In the genomic region with DNA sequence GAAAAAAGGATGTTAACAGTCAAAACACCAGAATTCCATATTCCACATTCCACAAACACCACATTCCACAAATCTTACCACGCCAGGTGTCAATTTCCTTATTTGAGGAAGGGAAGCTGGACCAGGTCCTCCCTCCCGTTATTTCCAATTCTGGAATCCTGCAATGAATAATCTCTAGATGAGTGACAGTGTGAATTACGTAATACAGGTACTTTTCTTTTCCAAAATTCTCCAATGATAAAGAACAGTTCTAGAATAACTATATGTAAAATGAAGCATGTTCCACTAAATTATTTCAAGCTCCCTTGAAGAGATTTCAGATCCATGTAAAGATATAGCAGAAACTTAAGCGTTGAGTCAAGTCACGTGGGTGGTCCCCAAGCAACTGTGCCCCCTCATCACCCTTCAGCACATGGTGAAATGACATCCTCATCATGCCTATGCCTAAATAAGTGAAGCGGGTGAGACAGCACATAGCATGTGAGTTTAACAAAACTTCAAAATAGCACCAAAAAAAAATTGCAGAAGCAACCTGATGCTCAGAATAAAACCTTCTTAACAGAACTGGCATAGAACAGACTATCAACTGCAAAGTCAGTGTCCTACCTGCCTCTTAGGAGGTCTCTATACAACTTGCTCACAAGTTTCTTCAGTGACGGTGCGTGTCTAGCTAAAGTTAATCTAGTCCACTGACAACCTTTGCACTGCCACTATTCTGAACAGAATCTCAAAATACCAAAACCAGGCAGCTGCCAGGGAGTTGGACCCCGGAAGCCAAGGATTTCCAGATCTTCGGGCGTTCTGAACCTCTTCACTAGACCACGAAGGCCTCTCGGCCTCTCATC, we compare ENCODE assay signal across 8 cellular contexts. TPM values are rescaled to one million over a fixed set of nuclear protein-coding genes. Genes with fewer than 3 reads are reported as not detected.
DNase-seq lines count a peak whose midpoint lies in the region; ATAC-seq and TF ChIP-seq lines count a peak whose summit lies in the region.

No MANE protein-coding gene starts in this region.

- no peak overlapping the region for H3K14ac ChIP-seq in neuronal stem cell (ENCODE audit: low read length)

- H3K4me3 Mint-ChIP-seq in activated CD4-positive, alpha-beta T cell treated with anti-CD3 and anti-CD28 coated beads, Interleukin-2, amount 10 ng/mL, durations not matched to agents 7 days and 5 days, result peak overlapping the region; percentile 91
- H3K4me3 Mint-ChIP-seq in T-helper 17 cell, result peak overlapping the region; percentile 91

- H3K9me3 Mint-ChIP-seq in activated CD4-positive, alpha-beta T cell treated with anti-CD3 and anti-CD28 coated beads, Interleukin-2, amount 10 ng/mL, durations not matched to agents 7 days and 5 days, result no peaks in the 10 kb centered on the region

- no peak overlapping the region for H3K9ac ChIP-seq in neuronal stem cell (ENCODE audit: low read depth, low read length, poor library complexity)

- H2BK15ac ChIP-seq in neuronal stem cell (ENCODE audit: low read length), result no peak overlapping the region

- H3K9me3 ChIP-seq in T-helper 17 cell (ENCODE audit: control insufficient read depth, low read length, poor library complexity, severe bottlenecking) (no peaks in the 10 kb centered on the region), neuronal stem cell (replicated peaks in 1 of 2; ENCODE audit: control insufficient read depth in 2 of 2, insufficient read depth in 1 of 2, low read depth in 1 of 2, low read length in 2 of 2) (no peaks in the 10 kb centered on the region)

- no peak for DNase-seq in activated CD4-positive, alpha-beta T cell treated with anti-CD3 and anti-CD28 coated beads, Interleukin-2, amount 10 ng/mL, durations not matched to agents 7 days and 5 days
- DNase-seq in activated CD4-positive, alpha-beta T cell treated with anti-CD3 and anti-CD28 coated beads for 1 hour, result no peak
- DNase-seq in T-helper 17 cell (no peak), fibroblast of mammary gland (ENCODE audit: low read depth) (no peak), neuronal stem cell (ENCODE audit: low spot score) (no peak), HCEC 1CT (no peak), HEK293T (ENCODE audit: extremely low spot score) (no peak)

- H3K4me3 ChIP-seq in fibroblast of mammary gland (ENCODE audit: control insufficient read depth, low read depth, low read length) (peak overlapping the region; percentile 88), neuronal stem cell (ENCODE audit: low read length in 2 of 2) (peak overlapping the region; percentile 69 to 97)

- H2BK120ac ChIP-seq in neuronal stem cell (ENCODE audit: low read depth, low read length), result no peak overlapping the region

- peaks cover 34% of the 10 kb centered on the region for H3K36me3 Mint-ChIP-seq in activated CD4-positive, alpha-beta T cell treated with anti-CD3 and anti-CD28 coated beads, Interleukin-2, amount 10 ng/mL, durations not matched to agents 7 days and 5 days (ENCODE audit: low read depth)
- peaks cover 6% of the 10 kb centered on the region for H3K36me3 Mint-ChIP-seq in T-helper 17 cell (ENCODE audit: low read depth)

- no peak overlapping the region for H2AK5ac ChIP-seq in neuronal stem cell (ENCODE audit: low read depth, low read length)

- ATAC-seq in HG03342 (IDR thresholded peaks at IDR 0.05; ENCODE audit: unreplicated experiment), result peak; percentile 16
- peak; percentile 15 for ATAC-seq in T-helper 17 cell

- no peak overlapping the region for H4K91ac ChIP-seq in neuronal stem cell (ENCODE audit: low read depth, low read length, poor library complexity)

- H3K4me2 ChIP-seq in neuronal stem cell (ENCODE audit: insufficient read depth, low read length, poor library complexity, severe bottlenecking), result peak overlapping the region; percentile 75

- H3K4ac ChIP-seq in neuronal stem cell (ENCODE audit: low read length), result no peak overlapping the region

- CTCF ChIA-PET in activated CD4-positive, alpha-beta T cell treated with anti-CD3 and anti-CD28 coated beads, Interleukin-2, amount 10 ng/mL, durations not matched to agents 7 days and 5 days (lab: Charles Lee), result interaction anchor here (1.3 kb wide), 1 partner anchor 20 kb away, joined by 4 read pairs; no protein-coding TSS in a partner anchor
- CTCF ChIA-PET in HEK293T (lab: Yijun Ruan, JAX), result interaction anchor here (2.1 kb wide), 1 partner anchor 13 kb away, joined by 6 read pairs; no protein-coding TSS in a partner anchor

- peaks cover 47% of the 10 kb centered on the region for H3K4me1 Mint-ChIP-seq in activated CD4-positive, alpha-beta T cell treated with anti-CD3 and anti-CD28 coated beads, Interleukin-2, amount 10 ng/mL, durations not matched to agents 7 days and 5 days
- H3K4me1 Mint-ChIP-seq in T-helper 17 cell, result peaks cover 30% of the 10 kb centered on the region

- peaks cover 5 to 7% of the 10 kb centered on the region in 2 donors for H3K4me1 ChIP-seq in neuronal stem cell (ENCODE audit: control insufficient read depth in 2 of 2, insufficient read depth in 1 of 2, low read depth in 1 of 2, low read length in 2 of 2)

- no peak overlapping the region for H3K27ac ChIP-seq in neuronal stem cell (replicated peaks; ENCODE audit: low read length)

- no peak overlapping the region for H3K23ac ChIP-seq in neuronal stem cell (ENCODE audit: low read depth, low read length, poor library complexity)

- 100% methylated on average over 1 of the region's 13 CpGs for WGBS in neuronal stem cell (ENCODE audit: extremely low coverage in 2 of 2, insufficient read length in 2 of 2, insufficient replicate concordance in 1 of 2), 2 donors

- TF ChIP-seq CTCF in fibroblast of mammary gland (conservative IDR thresholded peaks at IDR 0.05; ENCODE audit: control insufficient read depth, insufficient read depth, low read depth, low read length), result no peak

- no peak overlapping the region for H4K8ac ChIP-seq in neuronal stem cell (ENCODE audit: low read depth, low read length)

- no peak overlapping the region for H3K18ac ChIP-seq in neuronal stem cell (ENCODE audit: low read length)

- H3K27me3 Mint-ChIP-seq in activated CD4-positive, alpha-beta T cell treated with anti-CD3 and anti-CD28 coated beads, Interleukin-2, amount 10 ng/mL, durations not matched to agents 7 days and 5 days, result peaks cover 2% of the 10 kb centered on the region
- H3K27me3 Mint-ChIP-seq in T-helper 17 cell, result no peaks in the 10 kb centered on the region

- H3K27me3 ChIP-seq in neuronal stem cell (ENCODE audit: control insufficient read depth in 3 of 3, insufficient read depth in 3 of 3, low read depth in 1 of 3, low read length in 3 of 3), result no peaks in the 10 kb centered on the region

- H3K27ac Mint-ChIP-seq in activated CD4-positive, alpha-beta T cell treated with anti-CD3 and anti-CD28 coated beads, Interleukin-2, amount 10 ng/mL, durations not matched to agents 7 days and 5 days, result peak overlapping the region; percentile 90
- peak overlapping the region; percentile 83 for H3K27ac Mint-ChIP-seq in T-helper 17 cell

- H2AFZ ChIP-seq in neuronal stem cell (ENCODE audit: low read length), result peak overlapping the region; percentile 98

- POLR2A ChIA-PET in activated CD4-positive, alpha-beta T cell treated with anti-CD3 and anti-CD28 coated beads, Interleukin-2, amount 10 ng/mL, durations not matched to agents 7 days and 5 days (lab: Charles Lee), result no interaction called here
- POLR2A ChIA-PET in HEK293T (lab: Yijun Ruan, JAX), result interaction anchor here (0.6 kb wide), 1 partner anchor 128 kb away, joined by 5 read pairs; no protein-coding TSS in a partner anchor

- H3K36me3 ChIP-seq in neuronal stem cell (replicated peaks in 1 of 2; ENCODE audit: control insufficient read depth in 2 of 2, insufficient read depth in 2 of 2, low read length in 2 of 2), result peaks cover 15 to 49% of the 10 kb centered on the region in 2 donors

- no peak overlapping the region for H2BK12ac ChIP-seq in neuronal stem cell (ENCODE audit: low read length)

- H3K79me1 ChIP-seq in neuronal stem cell (ENCODE audit: low read depth, low read length), result peaks cover 2% of the 10 kb centered on the region

- no peak overlapping the region for H2BK5ac ChIP-seq in neuronal stem cell (ENCODE audit: low read length)

TF ChIP-seq in HEK293T, 16 proteins besides CTCF, POLR2A, EP300 and RAD21:
- TF ChIP-seq CTBP1 (IDR thresholded peaks at IDR 0.05; ENCODE audit: borderline replicate concordance), result no peak
- no peak for TF ChIP-seq FOXM1 (IDR thresholded peaks at IDR 0.05; ENCODE audit: borderline replicate concordance)
- TF ChIP-seq SUZ12 (IDR thresholded peaks at IDR 0.05), result no peak
- TF ChIP-seq BHLHE40 (IDR thresholded peaks at IDR 0.05; ENCODE audit: borderline replicate concordance), result no peak
- no peak for TF ChIP-seq LEF1 (IDR thresholded peaks at IDR 0.05; ENCODE audit: borderline replicate concordance)
- no peak for TF ChIP-seq SP1 (IDR thresholded peaks at IDR 0.05)
- TF ChIP-seq FOXA1 (IDR thresholded peaks at IDR 0.05), result no peak
- TF ChIP-seq ZNF384 (IDR thresholded peaks at IDR 0.05), result no peak
- TF ChIP-seq ARNT (IDR thresholded peaks at IDR 0.05), result no peak
- no peak for TF ChIP-seq L3MBTL2 (conservative IDR thresholded peaks at IDR 0.05)
- TF ChIP-seq NFRKB (IDR thresholded peaks at IDR 0.05), result no peak
- no peak for TF ChIP-seq ELF4 (IDR thresholded peaks at IDR 0.05)
- TF ChIP-seq, protein P1, sequence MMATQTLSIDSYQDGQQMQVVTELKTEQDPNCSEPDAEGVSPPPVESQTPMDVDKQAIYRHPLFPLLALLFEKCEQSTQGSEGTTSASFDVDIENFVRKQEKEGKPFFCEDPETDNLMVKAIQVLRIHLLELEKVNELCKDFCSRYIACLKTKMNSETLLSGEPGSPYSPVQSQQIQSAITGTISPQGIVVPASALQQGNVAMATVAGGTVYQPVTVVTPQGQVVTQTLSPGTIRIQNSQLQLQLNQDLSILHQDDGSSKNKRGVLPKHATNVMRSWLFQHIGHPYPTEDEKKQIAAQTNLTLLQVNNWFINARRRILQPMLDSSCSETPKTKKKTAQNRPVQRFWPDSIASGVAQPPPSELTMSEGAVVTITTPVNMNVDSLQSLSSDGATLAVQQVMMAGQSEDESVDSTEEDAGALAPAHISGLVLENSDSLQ (IDR thresholded peaks at IDR 0.05), result no peak
- TF ChIP-seq FOXK2 (IDR thresholded peaks at IDR 0.05), result no peak
- no peak for TF ChIP-seq TARDBP (IDR thresholded peaks at IDR 0.05)
- TF ChIP-seq HDGF (IDR thresholded peaks at IDR 0.05; ENCODE audit: borderline replicate concordance), result no peak

RNA-seq across cellular contexts. Expression of gene NFRKB, which starts 0.9 kb away (rescaled TPM):
- total RNA-seq in activated CD4-positive, alpha-beta T cell treated with anti-CD3 and anti-CD28 coated beads, Interleukin-2, amount 10 ng/mL, durations not matched to agents 7 days and 5 days, result 10 to 100 TPM; 37.4 to 43.2 TPM
- 10 to 100 TPM; 53.6 to 61.1 TPM for total RNA-seq in T-helper 17 cell
- polyA plus RNA-seq in neuronal stem cell (2013, experiment 1 of 2), result 22.1 TPM
- 21.5 TPM for polyA plus RNA-seq in neuronal stem cell (2013, experiment 2 of 2)
